ENCODE assay signal across 18 cellular contexts in genomic region chr10:91549296-91549695, GRCh38.
DNase-seq lines count a peak whose midpoint lies in the region; ATAC-seq and TF ChIP-seq lines count a peak whose summit lies in the region.
"Had no signal": no experiment of that assay in that cellular context is flagged by ENCODE, and none has a peak within 500 bp of the region (broad histone marks: within the 10 kb centered on the region; RNA-seq: fewer than 3 reads in every experiment).

No MANE protein-coding gene starts in this region.

- TF ChIP-seq CTCF in HFFc6 (IDR thresholded peaks at IDR 0.05) (no peak), fibroblast of villous mesenchyme (IDR thresholded peaks at IDR 0.05; ENCODE audit: insufficient read depth, low read depth, low read length) (no peak)

- H3K4me1 Mint-ChIP-seq in HFFc6 (ENCODE audit: low read depth), result peaks cover 10% of the 10 kb centered on the region
- H3K4me1 Mint-ChIP-seq: IgD-negative memory B cell had no signal

- no peak overlapping the region for H3K4me3 ChIP-seq in fibroblast of villous mesenchyme (ENCODE audit: low read depth, low read length)
- H3K4me3 ChIP-seq: GM12878 had no signal

- H3K27me3 Mint-ChIP-seq in HFFc6 (ENCODE audit: insufficient read depth), result peaks cover 1% of the 10 kb centered on the region; the same call in 1 of the 2 replicates
- H3K27me3 Mint-ChIP-seq: CD4-positive, alpha-beta T cell had no signal

- no peak overlapping the region for H3K4me3 Mint-ChIP-seq in HFFc6
- H3K4me3 Mint-ChIP-seq: CD4-positive, alpha-beta T cell; IgD-negative memory B cell had no signal

- ATAC-seq in HG02759 (IDR thresholded peaks at IDR 0.05; ENCODE audit: unreplicated experiment), result no peak
- ATAC-seq: GM12878, HCT116 had no signal

- no peaks in the 10 kb centered on the region for H3K9me3 Mint-ChIP-seq in HFFc6
- H3K9me3 Mint-ChIP-seq: CD4-positive, alpha-beta T cell; IgD-negative memory B cell had no signal

- H3K27ac Mint-ChIP-seq in HFFc6, result no peak overlapping the region
- H3K27ac Mint-ChIP-seq: CD4-positive, alpha-beta T cell; IgD-negative memory B cell had no signal

- H3K36me3 Mint-ChIP-seq in HFFc6 (ENCODE audit: low read depth), result no peaks in the 10 kb centered on the region
- H3K36me3 Mint-ChIP-seq: IgD-negative memory B cell had no signal

- DNase-seq in A172 (ENCODE audit: low spot score) (peak; percentile 14), HFFc6 (peak; percentile 15), T1000 (lab: John Stamatoyannopoulos, UW) (peak; percentile 28), fibroblast of villous mesenchyme (ENCODE audit: low read depth) (peak; percentile 39), NCI-H2171 treated with DMSO at 0.1 percent for 48 hours (lab: John Stamatoyannopoulos, UW) (no peak), AG20443 (ENCODE audit: low spot score) (no peak)
- DNase-seq: Caco-2; CD4-positive, alpha-beta T cell; Kasumi-1; NCI-H1105; NCI-H1694; NCI-H510A treated with DMSO at 0.1 percent for 48 hours; NCI-H774; SHP77 treated with DMSO at 0.1 percent for 48 hours had no signal

Comparison
In these comparisons a context has a peak if more than half of its experiments do, and no peak if none do; other contexts are left out.
1. DNase-seq: peak in A172 (single experiment), HFFc6 (single experiment), T1000 (single experiment) and fibroblast of villous mesenchyme (single experiment); none in NCI-H2171 treated with DMSO at 0.1 percent for 48 hours (single experiment) and AG20443 (single experiment).